Comparison of ENCODE assay signal across 9 cellular contexts in genomic region chr9:137256362-137256761, GRCh38. TPM values are rescaled to one million over a fixed set of nuclear protein-coding genes. Genes with fewer than 3 reads are reported as not detected.
DNase-seq lines count a peak whose midpoint lies in the region; ATAC-seq and TF ChIP-seq lines count a peak whose summit lies in the region.
"Had no signal": no experiment of that assay in that cellular context is flagged by ENCODE, and none has a peak within 500 bp of the region (broad histone marks: within the 10 kb centered on the region; RNA-seq: fewer than 3 reads in every experiment).

No MANE protein-coding gene starts in this region.

- H3K27ac ChIP-seq in adrenal gland: no peak overlapping the region

- DNase-seq in H7: no peak
- DNase-seq in T-cell: no peak
- DNase-seq in foreskin fibroblast: no peak
- no peak for DNase-seq in left lobe of liver (ENCODE audit: low spot score)
- no peak for DNase-seq in adrenal gland
- no peak for DNase-seq in NCI-H146 (lab: John Stamatoyannopoulos, UW)
- DNase-seq: NCI-H1694 treated with DMSO at 0.1 percent for 48 hours, pancreas had no signal

- H3K4me3 Mint-ChIP-seq in T-cell: peak overlapping the region; percentile 82 to 90 (median 85)

- CTCF ChIA-PET in T-cell (lab: Charles Lee): interaction anchor here in 1 of 2 donors (0.8 to 1.4 kb wide), 3 partner anchors 15 to 127 kb away, joined by 3 to 4 read pairs (median 3); partner anchors contain the start of gene TUBB4B

- no peaks in the 10 kb centered on the region for H3K27me3 Mint-ChIP-seq in T-cell

- no peak for TF ChIP-seq CTCF in foreskin fibroblast (IDR thresholded peaks at IDR 0.05; ENCODE audit: low read depth, low read length)
- no peak for TF ChIP-seq CTCF in adrenal gland (IDR thresholded peaks at IDR 0.05)

- ATAC-seq in T-cell (replicated peaks in 1 of 4) (no peak), left lobe of liver (no peak)
- ATAC-seq: pancreas had no signal

- peaks cover 11 to 16% (median 15%) of the 10 kb centered on the region in 3 donors for H3K4me1 Mint-ChIP-seq in T-cell

- no peaks in the 10 kb centered on the region for H3K9me3 Mint-ChIP-seq in T-cell

- intact Hi-C loops in adrenal gland (cut with DNase I): no loop called here

- H3K36me3 Mint-ChIP-seq in T-cell: peaks cover 9% of the 10 kb centered on the region

- H3K4me2 ChIP-seq in skeletal muscle satellite cell (ENCODE audit: low read length): peak overlapping the region; percentile 88

- no peak overlapping the region for H3K27ac Mint-ChIP-seq in T-cell

- H3K4me3 ChIP-seq in H7 (ENCODE audit: insufficient read depth, low read depth, low read length) (peak overlapping the region; percentile 92), foreskin fibroblast (ENCODE audit: low read depth in 1 of 2, low read length in 2 of 2) (peak overlapping the region; percentile 92 to 93), skeletal muscle satellite cell (ENCODE audit: low read length) (peak overlapping the region; percentile 89), adrenal gland (peak overlapping the region in 1 of 4 donors; percentile 99)

- H3K9ac ChIP-seq in skeletal muscle satellite cell (ENCODE audit: low read depth, low read length): peak overlapping the region; percentile 96

- POLR2A ChIA-PET in T-cell (lab: Charles Lee): interaction anchor here in 1 of 2 donors (2.9 kb wide), 1 partner anchor 16 kb away, joined by 16 read pairs; the partner anchor contains the start of gene TUBB4B

- TF ChIP-seq POLR2A in adrenal gland (IDR thresholded peaks at IDR 0.05): no peak

- H3K4me1 ChIP-seq in skeletal muscle satellite cell (ENCODE audit: control insufficient read depth, insufficient read depth, low read length) (peaks cover 19% of the 10 kb centered on the region), adrenal gland (replicated peaks in 1 of 2) (peaks cover 14 to 26% of the 10 kb centered on the region in 2 donors)

- 76 to 96% (median 79%) methylated on average over 3 to 15 of the region's 15 CpGs for WGBS in adrenal gland, 4 donors

- H3K9me3 ChIP-seq in skeletal muscle satellite cell (replicated peaks; ENCODE audit: low read length): no peaks in the 10 kb centered on the region
- no peaks in the 10 kb centered on the region for H3K9me3 ChIP-seq in adrenal gland (replicated peaks in 1 of 3)
- H3K9me3 ChIP-seq: pancreas had no signal

- H3K27me3 ChIP-seq in H7 (ENCODE audit: control insufficient read depth, insufficient read depth, low read length) (peaks cover 2% of the 10 kb centered on the region), skeletal muscle satellite cell (ENCODE audit: control insufficient read depth, insufficient read depth, low read length) (no peaks in the 10 kb centered on the region), adrenal gland (no peaks in the 10 kb centered on the region)
- H3K27me3 ChIP-seq: pancreas had no signal

- H3K36me3 ChIP-seq in H7 (replicated peaks; ENCODE audit: control insufficient read depth, insufficient read depth, low read length) (peaks cover 17% of the 10 kb centered on the region), skeletal muscle satellite cell (ENCODE audit: insufficient read depth, low read length) (peaks cover 22% of the 10 kb centered on the region), adrenal gland (replicated peaks in 1 of 2) (peaks cover 0 to 15% of the 10 kb centered on the region in 2 donors)
- H3K36me3 ChIP-seq: pancreas had no signal

RNA-seq across cellular contexts. Expression of gene NELFB, which starts 1.2 kb away (rescaled TPM):
- total RNA-seq in H7 (2014; rRNA removed; shearing (Covaris generic)): 112 and 121 TPM in 2 replicates
- 10 to 100 TPM; 36.1 to 62.2 (median 58.8) TPM for total RNA-seq in T-cell
- 49.2 and 55.5 TPM in 2 replicates for total RNA-seq in skeletal muscle satellite cell (2012; rRNA removed)
- 22.2 TPM for total RNA-seq in left lobe of liver
- 10 to 100 TPM; 28.0 to 56.3 (median 41.1) TPM for total RNA-seq in adrenal gland
- polyA plus RNA-seq in adrenal gland: 10 to 100 TPM; 10.9 to 48.3 (median 19.6) TPM

RNA-seq across cellular contexts. Expression of gene STPG3, which starts 5.3 kb away (rescaled TPM):
- total RNA-seq in H7 (2014; rRNA removed; shearing (Covaris generic)): not detected in 2 replicates
- total RNA-seq in T-cell (under 1 TPM in 1 of 5 donors, not detected in 4; 0.54 TPM), left lobe of liver (not detected), adrenal gland (1 to 10 TPM in 1 of 8 donors, under 1 TPM in 1, not detected in 6; 0.25 to 3.1 TPM)
- not detected in 2 replicates for total RNA-seq in skeletal muscle satellite cell (2012; rRNA removed)
- polyA plus RNA-seq in adrenal gland: under 1 TPM in 1 of 3 donors, not detected in 2; 0.32 TPM
- total RNA-seq: pancreas had no signal

RNA-seq across cellular contexts. Expression of gene TUBB4B, which starts 15.3 kb away (rescaled TPM):
- 238 and 257 TPM in 2 replicates for total RNA-seq in H7 (2014; rRNA removed; shearing (Covaris generic))
- total RNA-seq in T-cell (100 to 1,000 TPM in 2 of 5 donors, 10 to 100 TPM in 3; 50.6 to 118 (median 95.3) TPM), left lobe of liver (123 TPM), adrenal gland (100 to 1,000 TPM in 6 of 8 donors, 10 to 100 TPM in 2; 69.9 to 362 (median 129) TPM)
- total RNA-seq in skeletal muscle satellite cell (2012; rRNA removed): 261 and 457 TPM in 2 replicates
- polyA plus RNA-seq in adrenal gland: 100 to 1,000 TPM; 105 to 211 (median 200) TPM

RNA-seq across cellular contexts. Expression of gene TOR4A, which starts 21.2 kb away (rescaled TPM):
- 21.3 and 23.2 TPM in 2 replicates for total RNA-seq in H7 (2014; rRNA removed; shearing (Covaris generic))
- total RNA-seq in T-cell: 1 to 10 TPM; 2.2 to 5.6 (median 3.2) TPM
- total RNA-seq in skeletal muscle satellite cell (2012; rRNA removed): 7.0 and 11.7 TPM in 2 replicates
- 3.6 TPM for total RNA-seq in left lobe of liver
- 10 to 100 TPM in 5 of 8 donors, 1 to 10 TPM in 3; 6.8 to 21.5 (median 13.8) TPM for total RNA-seq in adrenal gland
- 1 to 10 TPM in 2 of 3 donors, under 1 TPM in 1; 0.49 to 1.4 (median 1.3) TPM for polyA plus RNA-seq in adrenal gland

RNA-seq across cellular contexts. Expression of gene SLC34A3, which starts 25.7 kb away (rescaled TPM):
- 0.03 TPM in 1 of 2 replicates, not detected in the other for total RNA-seq in H7 (2014; rRNA removed; shearing (Covaris generic))
- total RNA-seq in T-cell (not detected), left lobe of liver (not detected), adrenal gland (not detected)
- not detected in 2 replicates for total RNA-seq in skeletal muscle satellite cell (2012; rRNA removed)
- polyA plus RNA-seq in adrenal gland: not detected
